In the genomic region with DNA sequence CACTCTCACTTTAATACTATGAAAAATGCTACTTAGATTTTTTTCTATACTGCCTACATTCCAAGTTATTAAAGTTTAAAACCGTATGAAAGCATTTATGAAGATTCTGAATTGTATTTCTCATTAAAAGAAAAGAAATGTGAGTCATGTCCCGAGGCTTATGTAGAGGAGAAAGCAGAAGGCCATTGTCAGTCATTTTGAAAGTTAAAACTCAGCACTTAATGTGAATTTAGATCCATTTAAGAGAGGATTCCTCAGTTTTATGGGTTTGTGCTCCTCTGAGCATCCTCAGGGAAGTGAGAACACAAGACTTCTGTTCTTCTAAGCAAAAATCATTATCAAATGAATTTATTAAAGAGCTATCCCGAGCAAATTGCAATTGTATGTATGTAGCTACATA, we compare ENCODE assay signal across 25 cellular contexts. TPM values are rescaled to one million over a fixed set of nuclear protein-coding genes. Genes with fewer than 3 reads are reported as not detected.
DNase-seq lines count a peak whose midpoint lies in the region; ATAC-seq and TF ChIP-seq lines count a peak whose summit lies in the region.
"Had no signal": no experiment of that assay in that cellular context is flagged by ENCODE, and none has a peak within 500 bp of the region (broad histone marks: within the 10 kb centered on the region; RNA-seq: fewer than 3 reads in every experiment).

No MANE protein-coding gene starts in this region.

- no peaks in the 10 kb centered on the region for H3K27me3 Mint-ChIP-seq in activated CD4-positive, alpha-beta T cell treated with anti-CD3 and anti-CD28 coated beads, Interleukin-2, amount 10 ng/mL, durations not matched to agents 24 days and 14 days
- H3K27me3 Mint-ChIP-seq in activated CD8-positive, alpha-beta T cell treated with anti-CD3 and anti-CD28 coated beads for 36 hours = no peaks in the 10 kb centered on the region
- H3K27me3 Mint-ChIP-seq: naive B cell had no signal

- no peaks in the 10 kb centered on the region for H3K9me2 ChIP-seq in HCT116 (ENCODE audit: insufficient read depth)

- no peaks in the 10 kb centered on the region for H4K20me1 ChIP-seq in HCT116 (ENCODE audit: insufficient read depth)

- H3K79me2 ChIP-seq in HCT116 (ENCODE audit: insufficient read depth, low read length) = no peaks in the 10 kb centered on the region

- POLR2A ChIA-PET in HCT116 (lab: Charles Lee) = no interaction called here
- POLR2A ChIA-PET in activated CD8-positive, alpha-beta T cell treated with anti-CD3 and anti-CD28 coated beads for 36 hours (lab: Charles Lee) = no interaction called here

- CTCF ChIA-PET in HCT116 (lab: Charles Lee) = no interaction called here
- CTCF ChIA-PET in activated CD8-positive, alpha-beta T cell treated with anti-CD3 and anti-CD28 coated beads for 36 hours (lab: Charles Lee) = interaction anchor here (0.8 to 1.6 kb wide), 4 partner anchors 10 to 114 kb away, joined by 3 to 9 read pairs (median 4); no protein-coding TSS in a partner anchor

- no peak for DNase-seq in activated CD4-positive, alpha-beta T cell treated with anti-CD3 and anti-CD28 coated beads, Interleukin-2, amount 10 ng/mL, durations not matched to agents 24 days and 14 days
- DNase-seq in activated CD4-positive, alpha-beta T cell treated with anti-CD3 and anti-CD28 coated beads for 4 hours = no peak
- no peak for DNase-seq in HCT116 (ENCODE audit: low read depth, low spot score)
- DNase-seq in activated CD8-positive, alpha-beta T cell treated with anti-CD3 and anti-CD28 coated beads for 36 hours = no peak
- peak; percentile 65 for DNase-seq in foreskin melanocyte
- no peak for DNase-seq in hepatic stellate cell (ENCODE audit: low spot score)
- no peak for DNase-seq in NCI-H2171 treated with DMSO at 0.1 percent for 48 hours (lab: John Stamatoyannopoulos, UW)
- no peak for DNase-seq in NCI-H774 (lab: John Stamatoyannopoulos, UW)
- DNase-seq: AML-193; Caco-2; KG1; left ventricle myocardium superior; naive B cell; NCI-H1694; NCI-H526; RPMI8226; small intestine; stimulated activated CD4-positive, alpha-beta T cell treated with anti-CD3 and anti-CD28 coated beads, Interleukin-1b, Interleukin-23, amount 100 ng/mL, for 48 hours; substantia nigra; WERI-Rb-1 had no signal

- RAD21 ChIA-PET in HCT116 (lab: Charles Lee; ENCODE audit: low non-redundant PET in 1 of 2, low total read pairs in 2 of 2, uncharacterized antibody in 2 of 2, unreplicated experiment in 2 of 2) = no interaction called here

- TF ChIP-seq POLR2A in HCT116 (IDR thresholded peaks at IDR 0.05; ENCODE audit: borderline replicate concordance, extremely low read depth, insufficient read depth, insufficient read length) = no peak

- H3K36me3 ChIP-seq in HCT116 (ENCODE audit: control insufficient read depth in 1 of 2, insufficient read depth in 2 of 2, low read length in 2 of 2) = peaks cover 0 to 6% of the 10 kb centered on the region in 2 experiments; a peak in 2 of 4 replicates
- H3K36me3 ChIP-seq: breast epithelium had no signal

- H3K4me3 Mint-ChIP-seq in activated CD4-positive, alpha-beta T cell treated with anti-CD3 and anti-CD28 coated beads, Interleukin-2, amount 10 ng/mL, durations not matched to agents 24 days and 14 days = peak overlapping the region; percentile 47
- no peak overlapping the region for H3K4me3 Mint-ChIP-seq in activated CD8-positive, alpha-beta T cell treated with anti-CD3 and anti-CD28 coated beads for 36 hours
- H3K4me3 Mint-ChIP-seq: naive B cell had no signal

- TSS peak; percentile 26 for BruUV-seq in HCT116 (replicated peaks; lab: Mats Ljungman, UMichigan)

- no peaks in the 10 kb centered on the region for H3K4me1 ChIP-seq in HCT116 (ENCODE audit: control insufficient read depth in 1 of 2, insufficient read depth in 2 of 2, low read length in 2 of 2)
- H3K4me1 ChIP-seq: breast epithelium, Caco-2, HAP-1 had no signal

- peaks cover 33% of the 10 kb centered on the region for H3K4me1 Mint-ChIP-seq in activated CD4-positive, alpha-beta T cell treated with anti-CD3 and anti-CD28 coated beads, Interleukin-2, amount 10 ng/mL, durations not matched to agents 24 days and 14 days
- H3K4me1 Mint-ChIP-seq in activated CD8-positive, alpha-beta T cell treated with anti-CD3 and anti-CD28 coated beads for 36 hours (ENCODE audit: low read depth) = peaks cover 31% of the 10 kb centered on the region
- H3K4me1 Mint-ChIP-seq: naive B cell had no signal

- no peak overlapping the region for H3K4me3 ChIP-seq in HCT116 (replicated peaks in 1 of 2; ENCODE audit: low read depth in 1 of 2, low read length in 2 of 2)
- H3K4me3 ChIP-seq: breast epithelium, coronary artery, GM12878, HAP-1, upper lobe of right lung had no signal

- intact Hi-C loops in activated CD4-positive, alpha-beta T cell treated with anti-CD3 and anti-CD28 coated beads, Interleukin-2, amount 10 ng/mL, durations not matched to agents 24 days and 14 days (cut with micrococcal nuclease) = loop anchor here (2.0 kb wide), 1 partner anchor 21 kb away; the partner anchor contains the start of gene ZNF207
- intact Hi-C loops in HCT116 (cut with micrococcal nuclease) = no loop called here
- intact Hi-C loops in activated CD8-positive, alpha-beta T cell treated with anti-CD3 and anti-CD28 coated beads for 36 hours (cut with micrococcal nuclease) = no loop called here

- peak overlapping the region; percentile 71 for H3K27ac Mint-ChIP-seq in activated CD4-positive, alpha-beta T cell treated with anti-CD3 and anti-CD28 coated beads, Interleukin-2, amount 10 ng/mL, durations not matched to agents 24 days and 14 days
- H3K27ac Mint-ChIP-seq in activated CD8-positive, alpha-beta T cell treated with anti-CD3 and anti-CD28 coated beads for 36 hours = peak overlapping the region; percentile 79
- H3K27ac Mint-ChIP-seq: naive B cell had no signal

- no peaks in the 10 kb centered on the region for H3K9me3 Mint-ChIP-seq in activated CD4-positive, alpha-beta T cell treated with anti-CD3 and anti-CD28 coated beads, Interleukin-2, amount 10 ng/mL, durations not matched to agents 24 days and 14 days
- H3K9me3 Mint-ChIP-seq in activated CD8-positive, alpha-beta T cell treated with anti-CD3 and anti-CD28 coated beads for 36 hours = no peaks in the 10 kb centered on the region
- H3K9me3 Mint-ChIP-seq: naive B cell had no signal

- H3K4me2 ChIP-seq in HCT116 (ENCODE audit: low read length) = no peak overlapping the region

- no peak overlapping the region for H3K9ac ChIP-seq in HCT116 (ENCODE audit: low read length)

- peaks cover 18% of the 10 kb centered on the region for H3K36me3 Mint-ChIP-seq in activated CD4-positive, alpha-beta T cell treated with anti-CD3 and anti-CD28 coated beads, Interleukin-2, amount 10 ng/mL, durations not matched to agents 24 days and 14 days (ENCODE audit: low read depth)
- H3K36me3 Mint-ChIP-seq in activated CD8-positive, alpha-beta T cell treated with anti-CD3 and anti-CD28 coated beads for 36 hours (ENCODE audit: low read depth) = peaks cover 23% of the 10 kb centered on the region

- TF ChIP-seq RAD21 in HCT116 (IDR thresholded peaks at IDR 0.05; ENCODE audit: low read depth) = no peak

- no peak overlapping the region for H3K27ac ChIP-seq in HCT116 (ENCODE audit: low read depth, low read length)
- H3K27ac ChIP-seq: breast epithelium, coronary artery, upper lobe of right lung, WERI-Rb-1 had no signal

- no peak for ATAC-seq in HCT116
- ATAC-seq in activated CD8-positive, alpha-beta T cell treated with anti-CD3 and anti-CD28 coated beads for 36 hours = peak; percentile 42
- ATAC-seq: GM12878, left ventricle myocardium superior, upper lobe of right lung had no signal

- H3K27me3 ChIP-seq in HCT116 (ENCODE audit: insufficient read depth, low read length) = no peaks in the 10 kb centered on the region
- H3K27me3 ChIP-seq: breast epithelium, upper lobe of right lung had no signal

- H3K9me3 ChIP-seq in HCT116 (ENCODE audit: control insufficient read depth in 1 of 2, insufficient read depth in 1 of 2, low read depth in 1 of 2, low read length in 2 of 2) = no peaks in the 10 kb centered on the region
- H3K9me3 ChIP-seq: breast epithelium, Caco-2, HAP-1, upper lobe of right lung had no signal

- TF ChIP-seq CTCF in HCT116 (IDR thresholded peaks at IDR 0.05 in 2 of 3, conservative IDR thresholded peaks at IDR 0.05 in 1 of 3; ENCODE audit: borderline replicate concordance in 1 of 3, insufficient read depth in 1 of 3, low read depth in 2 of 3, low read length in 2 of 3) = no peak
- TF ChIP-seq CTCF in activated CD8-positive, alpha-beta T cell treated with anti-CD3 and anti-CD28 coated beads for 36 hours (IDR thresholded peaks at IDR 0.05) = no peak

- no peak overlapping the region for H2AFZ ChIP-seq in HCT116 (ENCODE audit: low read depth, low read length, poor library complexity, severe bottlenecking)

TF ChIP-seq in HCT116, 20 proteins besides CTCF, POLR2A, EP300 and RAD21 (continues in another document):
- TF ChIP-seq, protein P1, sequence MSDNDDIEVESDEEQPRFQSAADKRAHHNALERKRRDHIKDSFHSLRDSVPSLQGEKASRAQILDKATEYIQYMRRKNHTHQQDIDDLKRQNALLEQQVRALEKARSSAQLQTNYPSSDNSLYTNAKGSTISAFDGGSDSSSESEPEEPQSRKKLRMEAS (IDR thresholded peaks at IDR 0.05) = no peak
- TF ChIP-seq POLR2AphosphoS5 (IDR thresholded peaks at IDR 0.05; ENCODE audit: low read depth, low read length) (no peak), CBX3 (IDR thresholded peaks at IDR 0.05; ENCODE audit: low read depth) (no peak), ELF1 (IDR thresholded peaks at IDR 0.05; ENCODE audit: borderline replicate concordance, low read depth) (no peak)

RNA-seq across cellular contexts. Expression of gene C17orf75, which starts 11.8 kb away (rescaled TPM):
- total RNA-seq in activated CD4-positive, alpha-beta T cell treated with anti-CD3 and anti-CD28 coated beads, Interleukin-2, amount 10 ng/mL, durations not matched to agents 24 days and 14 days = 32.2 and 33.5 TPM in 2 replicates
- total RNA-seq in HCT116 (2021; ENCODE audit: unreplicated experiment) = 22.5 TPM
- 13.4 and 15.2 TPM in 2 replicates for polyA plus RNA-seq in HCT116 (2012)
- 10 to 100 TPM; 30.8 to 32.7 TPM for total RNA-seq in activated CD8-positive, alpha-beta T cell treated with anti-CD3 and anti-CD28 coated beads for 36 hours

RNA-seq across cellular contexts. Expression of gene ZNF207, which starts 19.8 kb away (rescaled TPM):
- total RNA-seq in activated CD4-positive, alpha-beta T cell treated with anti-CD3 and anti-CD28 coated beads, Interleukin-2, amount 10 ng/mL, durations not matched to agents 24 days and 14 days = 269 and 272 TPM in 2 replicates
- 181 TPM for total RNA-seq in HCT116 (2021; ENCODE audit: unreplicated experiment)
- 105 and 114 TPM in 2 replicates for polyA plus RNA-seq in HCT116 (2012)
- 100 to 1,000 TPM; 189 to 201 TPM for total RNA-seq in activated CD8-positive, alpha-beta T cell treated with anti-CD3 and anti-CD28 coated beads for 36 hours
